17 cellular contexts compared by ENCODE assay signal in genomic region chr20:55386686-55387085, GRCh38.
A peak's percentile ranks its signal among the peaks of the same experiment; 100 is the strongest.
DNase-seq lines count a peak whose midpoint lies in the region; FAIRE-seq and TF ChIP-seq lines count a peak whose summit lies in the region.
"Had no signal": no experiment of that assay in that cellular context is flagged by ENCODE, and none has a peak within 500 bp of the region (broad histone marks: within the 10 kb centered on the region; RNA-seq: fewer than 3 reads in every experiment).

No MANE protein-coding gene starts in this region.

- no peaks in the 10 kb centered on the region for H3K9me3 ChIP-seq in PC-9 (ENCODE audit: insufficient read depth, low read depth)
- H3K9me3 ChIP-seq: A549; BLaER1 treated with 17β-estradiol and CSF1 and Interleukin-3, amounts not matched to agents 10 nM and 100 nM had no signal

- peak overlapping the region; percentile 9; the same call in 1 of the 2 replicates for H2AFZ ChIP-seq in PC-9

- POLR2A ChIA-PET in PC-9 (lab: Charles Lee; ENCODE audit: unreplicated experiment), result no interaction called here

- H3K4me2 ChIP-seq in PC-9, result peak overlapping the region; percentile 51
- H3K4me2 ChIP-seq: A549; BLaER1 treated with 17β-estradiol and CSF1 and Interleukin-3, amounts not matched to agents 10 nM and 100 nM had no signal

- FAIRE-seq in bronchial epithelial cell (lab: Jason Lieb, UNC), result no peak
- FAIRE-seq: A549, GM12878 had no signal

- H4K20me1 ChIP-seq in PC-9 (ENCODE audit: insufficient read depth), result no peaks in the 10 kb centered on the region
- H4K20me1 ChIP-seq: BLaER1 treated with 17β-estradiol and CSF1 and Interleukin-3, amounts not matched to agents 10 nM and 100 nM had no signal

- H3K4me3 ChIP-seq in PC-9 (no peak overlapping the region), bronchial epithelial cell (ENCODE audit: low read depth, low read length) (no peak overlapping the region)
- H3K4me3 ChIP-seq: A549; BLaER1 treated with 17β-estradiol and CSF1 and Interleukin-3, amounts not matched to agents 10 nM and 100 nM; GM12878 had no signal

- no peaks in the 10 kb centered on the region for H3K9me2 ChIP-seq in PC-9 (ENCODE audit: insufficient read depth)

- TF ChIP-seq CTCF in PC-9 (conservative IDR thresholded peaks at IDR 0.05), result no peak
- TF ChIP-seq CTCF in bronchial epithelial cell (IDR thresholded peaks at IDR 0.05; ENCODE audit: insufficient read depth, low read length, severe bottlenecking), result no peak

- no peaks in the 10 kb centered on the region for H3K4me1 ChIP-seq in PC-9 (replicated peaks; ENCODE audit: insufficient read depth)
- H3K4me1 ChIP-seq: A549; BLaER1 treated with 17β-estradiol and CSF1 and Interleukin-3, amounts not matched to agents 10 nM and 100 nM had no signal

- H3K27me3 ChIP-seq in PC-9 (ENCODE audit: insufficient read depth, low read depth), result no peaks in the 10 kb centered on the region; the same call in 1 of the 2 replicates
- no peaks in the 10 kb centered on the region for H3K27me3 ChIP-seq in bronchial epithelial cell (ENCODE audit: control insufficient read depth, insufficient read depth, low read length)
- H3K27me3 ChIP-seq: BLaER1 treated with 17β-estradiol and CSF1 and Interleukin-3, amounts not matched to agents 10 nM and 100 nM had no signal

- H3K27ac ChIP-seq in PC-9, result no peak overlapping the region
- H3K27ac ChIP-seq: A549; BLaER1 treated with 17β-estradiol and CSF1 and Interleukin-3, amounts not matched to agents 10 nM and 100 nM had no signal

- H3K36me3 ChIP-seq in PC-9 (ENCODE audit: low read depth), result no peaks in the 10 kb centered on the region
- no peaks in the 10 kb centered on the region for H3K36me3 ChIP-seq in bronchial epithelial cell (ENCODE audit: control insufficient read depth, insufficient read depth, low read length)
- H3K36me3 ChIP-seq: BLaER1 treated with 17β-estradiol and CSF1 and Interleukin-3, amounts not matched to agents 10 nM and 100 nM had no signal

- H3F3A ChIP-seq in PC-9 (ENCODE audit: insufficient read depth, low read depth), result no peaks in the 10 kb centered on the region

- BruUV-seq in PC-9 (replicated peaks; lab: Mats Ljungman, UMichigan), result no TSS peak

- CTCF ChIA-PET in PC-9 (lab: Charles Lee), result no interaction called here

- intact Hi-C loops in PC-9 (cut with micrococcal nuclease; ENCODE audit: unreplicated experiment), result no loop called here

- peak; percentile 16 for DNase-seq in HPDE6-E6E7 (ENCODE audit: extremely low spot score)
- peak in 1 of 2 experiments; percentile 55 for DNase-seq in PC-9
- DNase-seq in bronchial epithelial cell (ENCODE audit: low read depth), result peak; percentile 59
- DNase-seq in kidney tubule cell (ENCODE audit: low spot score), result peak; percentile 70
- no peak for DNase-seq in stimulated activated CD4-positive, alpha-beta T cell treated with anti-CD3 and anti-CD28 coated beads, Interleukin-2, amount 100 ng/mL, for 48 hours
- DNase-seq in activated CD4-positive, CD25-positive, alpha-beta regulatory T cell (lab: John Stamatoyannopoulos, UW), result no peak
- DNase-seq in NOMO-1 treated with DMSO at 0.1 percent for 48 hours (lab: John Stamatoyannopoulos, UW; ENCODE audit: unreplicated experiment), result no peak
- DNase-seq: CD8-positive, alpha-beta memory T cell; DND-41; GDM1; NCI-H1105 treated with DMSO at 0.1 percent for 48 hours; NCI-H1694 treated with DMSO at 0.1 percent for 48 hours; NCI-H2107; NCI-H69 had no signal

- no peaks in the 10 kb centered on the region for H3K79me2 ChIP-seq in PC-9 (ENCODE audit: low read depth)

Comparison
In these comparisons a context has a peak if more than half of its experiments do, and no peak if none do; other contexts are left out.
1. DNase-seq: peak in HPDE6-E6E7 (single experiment), bronchial epithelial cell (single experiment) and kidney tubule cell (single experiment); none in stimulated activated CD4-positive, alpha-beta T cell treated with anti-CD3 and anti-CD28 coated beads, Interleukin-2, amount 100 ng/mL, for 48 hours (0 of 2), activated CD4-positive, CD25-positive, alpha-beta regulatory T cell (0 of 4) and NOMO-1 treated with DMSO at 0.1 percent for 48 hours (single experiment).